ENCODE assay signal across 8 cellular contexts in the genomic region with DNA sequence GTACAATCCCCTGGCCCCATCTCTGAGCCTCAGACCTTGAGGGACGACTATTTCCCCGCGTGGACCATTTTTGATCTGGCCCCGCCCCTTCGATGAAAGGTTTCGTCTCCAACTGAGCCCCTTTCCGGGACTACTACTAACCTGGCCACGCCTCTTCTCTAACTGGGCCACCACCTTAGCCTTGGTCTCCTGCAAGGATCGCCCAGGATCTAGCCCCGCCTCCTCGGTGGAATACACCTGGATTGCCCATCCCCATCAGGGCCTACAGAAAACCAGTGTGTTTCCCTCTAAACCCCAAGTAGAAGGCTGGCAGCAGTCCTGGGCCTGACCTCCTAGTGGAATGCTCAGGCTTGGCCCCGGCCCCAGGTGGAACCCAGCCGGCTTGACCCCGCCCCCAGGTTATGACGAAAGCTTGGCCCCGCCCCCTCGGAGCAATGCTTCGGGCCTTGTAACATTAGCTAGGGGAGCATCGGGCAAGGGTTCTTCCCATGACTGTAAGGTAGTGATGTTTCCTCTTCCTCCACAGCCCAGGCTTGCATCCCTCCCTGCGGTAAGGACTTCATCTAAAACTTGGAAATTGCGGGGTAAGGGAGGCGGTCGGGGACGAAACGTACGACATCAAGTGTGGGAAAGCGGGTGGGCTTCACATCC. TPM values are rescaled to one million over a fixed set of nuclear protein-coding genes. Genes with fewer than 3 reads are reported as not detected.
DNase-seq lines count a peak whose midpoint lies in the region; ATAC-seq and TF ChIP-seq lines count a peak whose summit lies in the region.

No MANE protein-coding gene starts in this region.

- no CpG with 5 or more reads among the region's 27 CpGs for WGBS in neuronal stem cell (ENCODE audit: extremely low coverage in 2 of 2, insufficient read length in 2 of 2, insufficient replicate concordance in 1 of 2), 2 donors

- H3K36me3 ChIP-seq in neuronal stem cell (replicated peaks in 1 of 2; ENCODE audit: control insufficient read depth in 2 of 2, insufficient read depth in 2 of 2, low read length in 2 of 2) (peaks cover 2 to 50% of the 10 kb centered on the region in 2 donors), uterus (no peaks in the 10 kb centered on the region)

- no peak overlapping the region for H2AFZ ChIP-seq in neuronal stem cell (ENCODE audit: low read length)

- no peak overlapping the region for H2BK120ac ChIP-seq in neuronal stem cell (ENCODE audit: low read depth, low read length)

- peaks cover 0 to 2% of the 10 kb centered on the region in 2 donors for H3K9me3 Mint-ChIP-seq in activated T-cell treated with anti-CD3 and anti-CD28 coated beads, Interleukin-2, amount 50 U/mL, for 72 hours

- peak overlapping the region; percentile 17 for H3K27ac Mint-ChIP-seq in activated T-cell treated with anti-CD3 and anti-CD28 coated beads, Interleukin-2, amount 50 U/mL, for 72 hours

- ATAC-seq in activated T-cell treated with anti-CD3 and anti-CD28 coated beads, Interleukin-2, amount 50 U/mL, for 72 hours (replicated peaks in 1 of 2), result no peak

- H3K4ac ChIP-seq in neuronal stem cell (ENCODE audit: low read length), result no peak overlapping the region

- H2BK15ac ChIP-seq in neuronal stem cell (ENCODE audit: low read length), result no peak overlapping the region

- peak overlapping the region; percentile 82 for H3K4me2 ChIP-seq in neuronal stem cell (ENCODE audit: insufficient read depth, low read length, poor library complexity, severe bottlenecking)

- H3K4me1 ChIP-seq in neuronal stem cell (ENCODE audit: control insufficient read depth in 2 of 2, insufficient read depth in 1 of 2, low read depth in 1 of 2, low read length in 2 of 2) (peaks cover 0 to 10% of the 10 kb centered on the region in 2 donors), uterus (no peaks in the 10 kb centered on the region)

- intact Hi-C loops in uterus (cut with DNase I; ENCODE audit: low total_unique reads), result no loop called here

- H3K23ac ChIP-seq in neuronal stem cell (ENCODE audit: low read depth, low read length, poor library complexity), result peak overlapping the region; percentile 25

- peaks cover 15 to 17% of the 10 kb centered on the region in 2 donors for H3K36me3 Mint-ChIP-seq in activated T-cell treated with anti-CD3 and anti-CD28 coated beads, Interleukin-2, amount 50 U/mL, for 72 hours (ENCODE audit: insufficient read depth in 2 of 2)

- DNase-seq in DMS 273 (lab: John Stamatoyannopoulos, UW; ENCODE audit: unreplicated experiment), result peak; percentile 28
- no peak for DNase-seq in DMS 273 treated with DMSO at 0.1 percent for 48 hours (lab: John Stamatoyannopoulos, UW)
- peak; percentile 62 to 75 for DNase-seq in activated T-cell treated with anti-CD3 and anti-CD28 coated beads, Interleukin-2, amount 50 U/mL, for 72 hours
- peak; percentile 36 to 60 for DNase-seq in foreskin fibroblast
- no peak for DNase-seq in neuronal stem cell (ENCODE audit: low spot score)
- peak; percentile 84 to 88 for DNase-seq in uterus
- no peak for DNase-seq in GM13977 (ENCODE audit: low spot score)
- no peak for DNase-seq in NCI-H1105 (lab: John Stamatoyannopoulos, UW)

- no peak overlapping the region for H3K9ac ChIP-seq in neuronal stem cell (ENCODE audit: low read depth, low read length, poor library complexity)

- H3K27me3 Mint-ChIP-seq in activated T-cell treated with anti-CD3 and anti-CD28 coated beads, Interleukin-2, amount 50 U/mL, for 72 hours (ENCODE audit: low read depth), result peaks cover 14% of the 10 kb centered on the region

- no peak overlapping the region for H4K91ac ChIP-seq in neuronal stem cell (ENCODE audit: low read depth, low read length, poor library complexity)

- H3K79me1 ChIP-seq in neuronal stem cell (ENCODE audit: low read depth, low read length), result no peaks in the 10 kb centered on the region

- H3K4me3 ChIP-seq in foreskin fibroblast (ENCODE audit: low read depth in 1 of 2, low read length in 2 of 2), result no peak overlapping the region
- H3K4me3 ChIP-seq in neuronal stem cell (ENCODE audit: low read length in 2 of 2), result peak overlapping the region in 1 of 2 donors; percentile 41
- H3K4me3 ChIP-seq in uterus, result no peak overlapping the region

- no peak overlapping the region for H2BK5ac ChIP-seq in neuronal stem cell (ENCODE audit: low read length)

- H3K27me3 ChIP-seq in neuronal stem cell (ENCODE audit: control insufficient read depth in 3 of 3, insufficient read depth in 3 of 3, low read depth in 1 of 3, low read length in 3 of 3), result peaks cover 0 to 20% (median 0%) of the 10 kb centered on the region in 3 experiments
- no peaks in the 10 kb centered on the region for H3K27me3 ChIP-seq in uterus

- H3K9me3 ChIP-seq in neuronal stem cell (replicated peaks in 1 of 2; ENCODE audit: control insufficient read depth in 2 of 2, insufficient read depth in 1 of 2, low read depth in 1 of 2, low read length in 2 of 2) (no peaks in the 10 kb centered on the region), uterus (no peaks in the 10 kb centered on the region)

- peak overlapping the region; percentile 94 for H3K4me3 Mint-ChIP-seq in activated T-cell treated with anti-CD3 and anti-CD28 coated beads, Interleukin-2, amount 50 U/mL, for 72 hours

- in situ Hi-C loops in GM13977 (cut with MboI; ENCODE audit: low pct_unique_long_range_greater_than_20kb, low sequenced_read_pairs, unreplicated experiment), result no loop called here

- no peak overlapping the region for H2AK5ac ChIP-seq in neuronal stem cell (ENCODE audit: low read depth, low read length)

- H3K14ac ChIP-seq in neuronal stem cell (ENCODE audit: low read length), result no peak overlapping the region

- TF ChIP-seq POLR2A in uterus (IDR thresholded peaks at IDR 0.05), result peak in 1 of 2 donors; percentile 15

- H2BK12ac ChIP-seq in neuronal stem cell (ENCODE audit: low read length), result no peak overlapping the region

- H3K27ac ChIP-seq in neuronal stem cell (replicated peaks; ENCODE audit: low read length) (no peak overlapping the region), uterus (peak overlapping the region; percentile 89 to 90)

- peaks cover 36% of the 10 kb centered on the region for H3K4me1 Mint-ChIP-seq in activated T-cell treated with anti-CD3 and anti-CD28 coated beads, Interleukin-2, amount 50 U/mL, for 72 hours (ENCODE audit: low read depth)

- peak overlapping the region; percentile 0 for H3K18ac ChIP-seq in neuronal stem cell (ENCODE audit: low read length)

- no peak overlapping the region for H4K8ac ChIP-seq in neuronal stem cell (ENCODE audit: low read depth, low read length)

- no peak for TF ChIP-seq CTCF in foreskin fibroblast (IDR thresholded peaks at IDR 0.05; ENCODE audit: low read depth, low read length)
- TF ChIP-seq CTCF in uterus (IDR thresholded peaks at IDR 0.05), result no peak
- no peak for TF ChIP-seq CTCF in GM13977 (IDR thresholded peaks at IDR 0.05; ENCODE audit: extremely low read depth, insufficient read depth, missing control alignments)

RNA-seq across cellular contexts. Expression of gene SPACA6, which starts 9.1 kb away (rescaled TPM):
- 1 to 10 TPM; 3.6 to 7.5 TPM for total RNA-seq in activated T-cell treated with anti-CD3 and anti-CD28 coated beads, Interleukin-2, amount 50 U/mL, for 72 hours
- polyA plus RNA-seq in neuronal stem cell (2013, experiment 1 of 2), result 4.1 TPM
- 5.0 TPM for polyA plus RNA-seq in neuronal stem cell (2013, experiment 2 of 2)
- 100 to 1,000 TPM in 1 of 4 donors, 10 to 100 TPM in 2, 1 to 10 TPM in 1; 9.7 to 112 (median 22.5) TPM for total RNA-seq in uterus

RNA-seq across cellular contexts. Expression of gene HAS1, which starts 21.6 kb away (rescaled TPM):
- total RNA-seq in activated T-cell treated with anti-CD3 and anti-CD28 coated beads, Interleukin-2, amount 50 U/mL, for 72 hours, result not detected
- 0.06 TPM for polyA plus RNA-seq in neuronal stem cell (2013, experiment 1 of 2)
- 0.08 TPM for polyA plus RNA-seq in neuronal stem cell (2013, experiment 2 of 2)
- 1 to 10 TPM in 1 of 4 donors, under 1 TPM in 3; 0.29 to 2.0 (median 0.70) TPM for total RNA-seq in uterus

RNA-seq across cellular contexts. Expression of gene FPR1, which starts 49.5 kb away (rescaled TPM):
- not detected for total RNA-seq in activated T-cell treated with anti-CD3 and anti-CD28 coated beads, Interleukin-2, amount 50 U/mL, for 72 hours
- polyA plus RNA-seq in neuronal stem cell (2013, experiment 1 of 2), result not detected
- not detected for polyA plus RNA-seq in neuronal stem cell (2013, experiment 2 of 2)
- total RNA-seq in uterus, result 10 to 100 TPM in 1 of 4 donors, 1 to 10 TPM in 2, under 1 TPM in 1; 0.51 to 58.2 (median 2.1) TPM

RNA-seq across cellular contexts. Expression of gene SIGLEC14, which starts 55.6 kb away (rescaled TPM):
- under 1 TPM in 1 of 2 donors, not detected in 1; 0.38 TPM for total RNA-seq in activated T-cell treated with anti-CD3 and anti-CD28 coated beads, Interleukin-2, amount 50 U/mL, for 72 hours
- polyA plus RNA-seq in neuronal stem cell (2013, experiment 1 of 2), result 0.01 TPM
- polyA plus RNA-seq in neuronal stem cell (2013, experiment 2 of 2), result not detected
- total RNA-seq in uterus, result 1 to 10 TPM in 2 of 4 donors, under 1 TPM in 1, not detected in 1; 0.69 to 3.5 (median 1.0) TPM

RNA-seq across cellular contexts. Expression of gene FPR2, which starts 58.8 kb away (rescaled TPM):
- total RNA-seq in activated T-cell treated with anti-CD3 and anti-CD28 coated beads, Interleukin-2, amount 50 U/mL, for 72 hours, result not detected
- not detected for polyA plus RNA-seq in neuronal stem cell (2013, experiment 1 of 2)
- polyA plus RNA-seq in neuronal stem cell (2013, experiment 2 of 2), result not detected
- total RNA-seq in uterus, result under 1 TPM in 2 of 4 donors, not detected in 2; 0.58 to 0.76 TPM

Comparison
In these comparisons a context has a peak if more than half of its experiments do, and no peak if none do; other contexts are left out.
1. DNase-seq: peak in DMS 273 (single experiment), activated T-cell treated with anti-CD3 and anti-CD28 coated beads, Interleukin-2, amount 50 U/mL, for 72 hours (2 of 2), foreskin fibroblast (2 of 2) and uterus (2 of 2); none in DMS 273 treated with DMSO at 0.1 percent for 48 hours (single experiment), neuronal stem cell (single experiment), GM13977 (single experiment) and NCI-H1105 (single experiment).